ENCODE assay signal across 2 cellular contexts in the genomic region with DNA sequence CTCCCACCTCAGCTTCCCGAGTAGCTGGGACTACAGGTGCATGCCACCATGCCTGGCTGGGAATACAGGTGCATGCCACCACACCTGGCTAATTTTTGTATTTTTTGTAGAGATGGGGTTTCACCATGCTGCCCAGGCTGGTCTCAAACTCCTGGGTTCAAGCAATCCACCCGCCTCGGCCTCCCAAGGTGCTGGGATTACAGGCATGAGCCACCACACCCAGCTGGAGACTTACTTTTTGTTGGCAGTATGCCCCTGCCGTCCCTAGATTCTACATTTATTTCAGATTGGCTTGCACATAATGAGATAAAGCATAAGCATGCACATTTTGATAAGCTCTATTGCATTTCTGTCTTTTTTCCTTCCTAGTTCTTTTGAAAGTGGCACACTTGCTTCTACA. TPM values are rescaled to one million over a fixed set of nuclear protein-coding genes. Genes with fewer than 3 reads are reported as not detected.
"Had no signal": no experiment of that assay in that cellular context is flagged by ENCODE, and none has a peak within 500 bp of the region (broad histone marks: within the 10 kb centered on the region; RNA-seq: fewer than 3 reads in every experiment).

No MANE protein-coding gene starts in this region.

RNA-seq across cellular contexts. Expression of a gene that starts 16.7 kb away (rescaled TPM):
- total RNA-seq: cardiac septum, cerebellum had no signal
